Comparison of ENCODE assay signal across 13 cellular contexts in genomic region chr13:80654638-80655249, GRCh38.
A peak's percentile ranks its signal among the peaks of the same experiment; 100 is the strongest.
DNase-seq lines count a peak whose midpoint lies in the region; ATAC-seq, FAIRE-seq and TF ChIP-seq lines count a peak whose summit lies in the region.
"Had no signal": no experiment of that assay in that cellular context is flagged by ENCODE, and none has a peak within 500 bp of the region (broad histone marks: within the 10 kb centered on the region; RNA-seq: fewer than 3 reads in every experiment).

No MANE protein-coding gene starts in this region.

- no peaks in the 10 kb centered on the region for H3K9me3 ChIP-seq in psoas muscle
- H3K9me3 ChIP-seq: transverse colon had no signal

- ATAC-seq in stimulated activated memory B cell treated with anti-CD40 and anti-IgM and Interleukin-4, amounts not matched to agents 10 μg/mL and 1 μg/mL and 100 μg/mL, for 72 hours = peak; percentile 54
- ATAC-seq in GM18909 (IDR thresholded peaks at IDR 0.05; ENCODE audit: poor library complexity, unreplicated experiment) (no peak), psoas muscle (no peak)

- peaks cover 6 to 15% (median 7%) of the 10 kb centered on the region in 3 donors for H3K36me3 Mint-ChIP-seq in immature natural killer cell
- H3K36me3 Mint-ChIP-seq in stimulated activated memory B cell treated with anti-CD40 and anti-IgM and Interleukin-4, amounts not matched to agents 10 μg/mL and 1 μg/mL and 100 μg/mL, for 72 hours = no peaks in the 10 kb centered on the region

- no peak overlapping the region for H3K27ac Mint-ChIP-seq in immature natural killer cell
- H3K27ac Mint-ChIP-seq in stimulated activated memory B cell treated with anti-CD40 and anti-IgM and Interleukin-4, amounts not matched to agents 10 μg/mL and 1 μg/mL and 100 μg/mL, for 72 hours = no peak overlapping the region
- H3K27ac Mint-ChIP-seq: activated CD4-positive, alpha-beta T cell treated with anti-CD3 and anti-CD28 coated beads, Interleukin-2, amount 10 ng/mL, durations not matched to agents 24 days and 14 days had no signal

- FAIRE-seq in HTR-8/SVneo (lab: Jason Lieb, UNC) = no peak

- H3K4me3 ChIP-seq in astrocyte of the cerebellum (ENCODE audit: low read depth, low read length) (peak overlapping the region; percentile 22), psoas muscle (no peak overlapping the region)
- H3K4me3 ChIP-seq: transverse colon had no signal

- no peaks in the 10 kb centered on the region for H3K36me3 ChIP-seq in psoas muscle (ENCODE audit: insufficient read depth in 1 of 2, low read depth in 1 of 2)
- H3K36me3 ChIP-seq: transverse colon had no signal

- no peaks in the 10 kb centered on the region for H3K27me3 ChIP-seq in psoas muscle (ENCODE audit: insufficient read depth in 3 of 3, low read length in 2 of 3)
- H3K27me3 ChIP-seq: transverse colon had no signal

- DNase-seq in NCI-H1092 treated with DMSO at 0.1 percent for 48 hours (lab: John Stamatoyannopoulos, UW) (peak; percentile 62), astrocyte of the cerebellum (ENCODE audit: low read depth) (no peak), immature natural killer cell (no peak), HTR-8/SVneo (ENCODE audit: insufficient read length, low spot score) (no peak), SIG-M5 (lab: John Stamatoyannopoulos, UW) (no peak), psoas muscle (no peak)
- DNase-seq: activated CD4-positive, alpha-beta T cell treated with anti-CD3 and anti-CD28 coated beads, Interleukin-2, amount 10 ng/mL, durations not matched to agents 24 days and 14 days; central memory CD4-positive, alpha-beta T cell; NCI-H2107; T-helper 1 cell; transverse colon had no signal

- peak overlapping the region in 4 of 5 donors; percentile 22 to 56 (median 50) for H3K4me3 Mint-ChIP-seq in immature natural killer cell
- peak overlapping the region; percentile 41 for H3K4me3 Mint-ChIP-seq in stimulated activated memory B cell treated with anti-CD40 and anti-IgM and Interleukin-4, amounts not matched to agents 10 μg/mL and 1 μg/mL and 100 μg/mL, for 72 hours
- H3K4me3 Mint-ChIP-seq: activated CD4-positive, alpha-beta T cell treated with anti-CD3 and anti-CD28 coated beads, Interleukin-2, amount 10 ng/mL, durations not matched to agents 24 days and 14 days had no signal

- intact Hi-C loops in psoas muscle (cut with DNase I) = no loop called here

- no peak overlapping the region for H3K27ac ChIP-seq in psoas muscle
- H3K27ac ChIP-seq: transverse colon had no signal

- H3K9me3 Mint-ChIP-seq in immature natural killer cell = peaks cover 2 to 7% (median 5%) of the 10 kb centered on the region in 6 donors
- H3K9me3 Mint-ChIP-seq in stimulated activated memory B cell treated with anti-CD40 and anti-IgM and Interleukin-4, amounts not matched to agents 10 μg/mL and 1 μg/mL and 100 μg/mL, for 72 hours = peaks cover 8% of the 10 kb centered on the region

- WGBS in psoas muscle, 3 donors = 58 to 75% (median 73%) methylated on average over 36 to 37 of the region's 37 CpGs

- TF ChIP-seq CTCF in astrocyte of the cerebellum (IDR thresholded peaks at IDR 0.05; ENCODE audit: low read depth, low read length, missing control alignments) (no peak), psoas muscle (IDR thresholded peaks at IDR 0.05) (no peak)

- no peaks in the 10 kb centered on the region for H3K4me1 ChIP-seq in psoas muscle
- H3K4me1 ChIP-seq: transverse colon had no signal

- H3K4me1 Mint-ChIP-seq in immature natural killer cell = peaks cover 4 to 7% of the 10 kb centered on the region in 2 donors
- H3K4me1 Mint-ChIP-seq in stimulated activated memory B cell treated with anti-CD40 and anti-IgM and Interleukin-4, amounts not matched to agents 10 μg/mL and 1 μg/mL and 100 μg/mL, for 72 hours = no peaks in the 10 kb centered on the region
- H3K4me1 Mint-ChIP-seq: activated CD4-positive, alpha-beta T cell treated with anti-CD3 and anti-CD28 coated beads, Interleukin-2, amount 10 ng/mL, durations not matched to agents 24 days and 14 days had no signal

- in situ Hi-C loops in astrocyte of the cerebellum (cut with HindIII; ENCODE audit: low sequenced_read_pairs) = loop anchor here (5.0 kb wide), 1 partner anchor 42 kb away; no protein-coding TSS in a partner anchor

- peaks cover 5 to 12% (median 10%) of the 10 kb centered on the region in 3 donors for H3K27me3 Mint-ChIP-seq in immature natural killer cell (ENCODE audit: low read depth in 3 of 3)
- H3K27me3 Mint-ChIP-seq in stimulated activated memory B cell treated with anti-CD40 and anti-IgM and Interleukin-4, amounts not matched to agents 10 μg/mL and 1 μg/mL and 100 μg/mL, for 72 hours = no peaks in the 10 kb centered on the region
- H3K27me3 Mint-ChIP-seq: activated CD4-positive, alpha-beta T cell treated with anti-CD3 and anti-CD28 coated beads, Interleukin-2, amount 10 ng/mL, durations not matched to agents 24 days and 14 days had no signal
